In the genomic region with DNA sequence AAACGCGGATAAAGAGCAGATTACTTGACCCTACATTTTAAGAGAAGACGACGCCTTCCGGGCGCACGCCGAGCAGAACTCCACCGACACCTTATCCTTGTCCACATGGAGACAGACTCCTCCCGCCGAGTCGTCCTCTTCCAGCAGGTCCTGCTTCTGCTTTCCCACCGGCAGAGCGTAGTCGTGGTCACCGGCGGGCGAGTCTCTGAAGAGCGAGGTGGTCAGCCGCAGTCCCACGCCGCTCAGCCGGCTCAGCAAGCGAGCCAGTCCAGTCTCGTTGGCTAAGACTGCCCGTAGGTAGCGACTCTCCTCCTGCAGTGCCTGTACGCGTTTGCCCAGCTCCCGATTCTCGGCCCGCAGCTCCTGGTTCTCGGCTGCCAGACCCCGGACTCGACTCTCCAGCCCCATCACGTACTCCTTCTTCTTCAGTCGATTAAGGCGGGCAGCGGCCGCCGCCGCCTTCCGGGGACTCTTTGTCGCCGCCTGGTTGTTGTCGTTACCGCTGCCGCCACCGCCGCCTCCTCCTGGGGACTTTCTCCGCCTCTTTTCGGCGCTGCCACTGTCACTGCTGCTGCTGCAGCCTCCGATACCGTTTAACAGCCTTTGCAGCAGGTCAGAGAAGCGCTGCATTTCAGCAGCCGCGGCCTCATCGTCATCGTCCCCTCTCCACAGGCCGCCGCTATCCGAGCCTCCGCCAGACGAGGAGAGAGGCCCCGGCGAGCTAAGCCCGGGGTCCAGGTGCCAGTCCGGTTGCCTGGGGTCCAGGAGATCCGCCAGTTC, we compare ENCODE assay signal across 9 cellular contexts. TPM values are rescaled to one million over a fixed set of nuclear protein-coding genes. Genes with fewer than 3 reads are reported as not detected.
DNase-seq lines count a peak whose midpoint lies in the region; ATAC-seq and TF ChIP-seq lines count a peak whose summit lies in the region.
"Had no signal": no experiment of that assay in that cellular context is flagged by ENCODE, and none has a peak within 500 bp of the region (broad histone marks: within the 10 kb centered on the region; RNA-seq: fewer than 3 reads in every experiment).

No MANE protein-coding gene starts in this region.

- CTCF ChIA-PET in activated CD4-positive, alpha-beta T cell treated with anti-CD3 and anti-CD28 coated beads for 36 hours (lab: Charles Lee) = interaction anchor here (0.6 to 1.4 kb wide), 6 partner anchors 15 to 168 kb away, joined by 3 to 5 read pairs (median 4); a partner anchor contains a TSS

- H3K4me3 Mint-ChIP-seq in activated CD4-positive, alpha-beta T cell treated with anti-CD3 and anti-CD28 coated beads for 36 hours = peak overlapping the region; percentile 100

- H3K36me3 ChIP-seq in left lung = peaks cover 0 to 17% of the 10 kb centered on the region in 2 donors

- H3K27me3 Mint-ChIP-seq in activated CD4-positive, alpha-beta T cell treated with anti-CD3 and anti-CD28 coated beads for 36 hours = no peaks in the 10 kb centered on the region

- peak overlapping the region; percentile 98 to 99 for H3K27ac ChIP-seq in left lung

- no peaks in the 10 kb centered on the region for H3K9me3 ChIP-seq in left lung

- DNase-seq in AG09319 (ENCODE audit: extremely low read depth, low read depth) (no peak), NCI-H2196 (lab: John Stamatoyannopoulos, UW; ENCODE audit: unreplicated experiment) (peak; percentile 47), choroid plexus epithelial cell (ENCODE audit: low read depth) (peak; percentile 47), left lung (peak; percentile 84 to 95)
- DNase-seq in activated CD4-positive, alpha-beta T cell treated with anti-CD3 and anti-CD28 coated beads for 36 hours = peak; percentile 94
- peak; percentile 89 for DNase-seq in stimulated activated CD4-positive, alpha-beta T cell treated with anti-CD3 and anti-CD28 coated beads, Interleukin-4, amount 100 ng/mL, for 1 hour

- peak overlapping the region; percentile 85 for H3K4me3 ChIP-seq in choroid plexus epithelial cell (ENCODE audit: low read depth, low read length)
- H3K4me3 ChIP-seq in left lung = peak overlapping the region; percentile 79 to 92

- intact Hi-C loops in activated CD4-positive, alpha-beta T cell treated with anti-CD3 and anti-CD28 coated beads for 36 hours (cut with DNase I, micrococcal nuclease) = loop anchor here (1.0 to 10.0 kb wide), 13 partner anchors 17 to 639 kb away; a partner anchor contains a TSS
- intact Hi-C loops in left lung (cut with DNase I) = no loop called here

- peaks cover 47% of the 10 kb centered on the region for H3K36me3 Mint-ChIP-seq in activated CD4-positive, alpha-beta T cell treated with anti-CD3 and anti-CD28 coated beads for 36 hours (ENCODE audit: low read depth)

- TF ChIP-seq CTCF in AG09319 (IDR thresholded peaks at IDR 0.05; ENCODE audit: low read depth, low read length) (peak; percentile 45), choroid plexus epithelial cell (conservative IDR thresholded peaks at IDR 0.05; ENCODE audit: low read depth, low read length) (peak; percentile 42), left lung (IDR thresholded peaks at IDR 0.05) (peak; percentile 41 to 52)

- H3K27me3 ChIP-seq in left lung = no peaks in the 10 kb centered on the region

- H3K4me1 ChIP-seq in left lung = peaks cover 18 to 46% of the 10 kb centered on the region in 2 donors

- ATAC-seq in GM18861 (IDR thresholded peaks at IDR 0.05; ENCODE audit: unreplicated experiment) (peak; percentile 54), HG03064 (IDR thresholded peaks at IDR 0.05; ENCODE audit: low read depth, unreplicated experiment) (peak; percentile 64), left lung (peak; percentile 81)
- ATAC-seq in activated CD4-positive, alpha-beta T cell treated with anti-CD3 and anti-CD28 coated beads for 36 hours = peak; percentile 78

- H3K27ac Mint-ChIP-seq in activated CD4-positive, alpha-beta T cell treated with anti-CD3 and anti-CD28 coated beads for 36 hours = peak overlapping the region; percentile 99

- peaks cover 35% of the 10 kb centered on the region for H3K4me1 Mint-ChIP-seq in activated CD4-positive, alpha-beta T cell treated with anti-CD3 and anti-CD28 coated beads for 36 hours

- POLR2A ChIA-PET in activated CD4-positive, alpha-beta T cell treated with anti-CD3 and anti-CD28 coated beads for 36 hours (lab: Charles Lee) = interaction anchor here (1.3 kb wide), 1 partner anchor 36 kb away, joined by 6 read pairs; a partner anchor contains a TSS

- no peaks in the 10 kb centered on the region for H3K9me3 Mint-ChIP-seq in activated CD4-positive, alpha-beta T cell treated with anti-CD3 and anti-CD28 coated beads for 36 hours (ENCODE audit: low read depth)

RNA-seq across cellular contexts. Expression of a gene that starts 1.0 kb away (rescaled TPM):
- total RNA-seq in activated CD4-positive, alpha-beta T cell treated with anti-CD3 and anti-CD28 coated beads for 36 hours = 10 to 100 TPM; 30.4 to 35.9 TPM
- total RNA-seq in left lung = 10 to 100 TPM; 30.2 to 35.6 TPM

RNA-seq across cellular contexts. Expression of a gene that starts 16.2 kb away (rescaled TPM):
- 10 to 100 TPM; 21.7 to 37.4 TPM for total RNA-seq in activated CD4-positive, alpha-beta T cell treated with anti-CD3 and anti-CD28 coated beads for 36 hours
- 10 to 100 TPM; 30.2 to 32.6 TPM for total RNA-seq in left lung

RNA-seq across cellular contexts. Expression of a gene that starts 22.0 kb away (rescaled TPM):
- total RNA-seq in activated CD4-positive, alpha-beta T cell treated with anti-CD3 and anti-CD28 coated beads for 36 hours = not detected
- 1 to 10 TPM; 1.5 to 2.5 TPM for total RNA-seq in left lung
- total RNA-seq: activated CD8-positive, alpha-beta memory T cell treated with anti-CD3 and anti-CD28 coated beads for 36 hours had no signal

RNA-seq across cellular contexts. Expression of a gene that starts 35.6 kb away (rescaled TPM):
- total RNA-seq in activated CD4-positive, alpha-beta T cell treated with anti-CD3 and anti-CD28 coated beads for 36 hours = 10 to 100 TPM; 62.7 to 74.2 TPM
- 10 to 100 TPM; 50.8 to 61.3 TPM for total RNA-seq in left lung

RNA-seq across cellular contexts. Expression of a gene that starts 36.8 kb away (rescaled TPM):
- total RNA-seq in activated CD4-positive, alpha-beta T cell treated with anti-CD3 and anti-CD28 coated beads for 36 hours = 1 to 10 TPM; 1.7 to 2.1 TPM
- 10 to 100 TPM in 1 of 2 donors, 1 to 10 TPM in 1; 4.5 to 15.0 TPM for total RNA-seq in left lung

Comparison
In these comparisons a context has a peak if more than half of its experiments do, and no peak if none do; other contexts are left out.
1. intact Hi-C loops: an anchor here in activated CD4-positive, alpha-beta T cell treated with anti-CD3 and anti-CD28 coated beads for 36 hours (1.0 to 10.0 kb wide); none called in left lung.